ENCODE assay signal across 8 cellular contexts in the genomic region with DNA sequence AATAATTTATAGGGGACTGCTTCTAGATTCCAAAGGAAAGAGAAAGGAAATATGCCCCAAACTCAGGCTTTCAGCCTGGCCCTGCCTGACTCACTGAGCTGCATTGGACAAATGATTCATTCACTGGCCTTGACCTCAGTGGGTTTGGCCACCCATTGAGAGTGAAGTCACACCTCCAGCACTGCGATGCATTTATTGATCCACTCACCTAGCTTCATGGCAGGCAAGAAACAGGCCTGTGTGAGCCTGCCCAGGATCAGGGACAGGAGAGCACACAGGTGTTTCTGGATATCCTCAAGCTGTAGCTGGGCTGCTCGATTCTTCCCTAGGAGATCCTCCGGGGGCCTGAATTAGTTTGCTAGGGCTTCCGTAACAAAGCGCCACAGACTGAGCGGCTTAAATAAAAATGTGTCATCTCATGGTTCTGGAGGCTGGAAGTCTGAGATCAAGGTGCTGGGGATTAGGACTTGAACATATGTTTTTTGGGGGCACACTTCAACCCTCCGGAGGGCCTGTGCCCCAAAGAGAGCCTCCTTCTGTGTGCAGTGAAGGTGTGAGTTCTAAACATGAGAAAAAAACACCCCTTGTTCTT. TPM values are rescaled to one million over a fixed set of nuclear protein-coding genes. Genes with fewer than 3 reads are reported as not detected.
DNase-seq lines count a peak whose midpoint lies in the region; ATAC-seq and TF ChIP-seq lines count a peak whose summit lies in the region.

No MANE protein-coding gene starts in this region.

- DNase-seq in Peyer's patch, result peak in 1 of 3 donors; percentile 88
- peak; percentile 80 for DNase-seq in sigmoid colon
- no peak for DNase-seq in NCI-H510A treated with DMSO at 0.1 percent for 48 hours (lab: John Stamatoyannopoulos, UW)
- no peak for DNase-seq in stimulated activated CD4-positive, alpha-beta T cell treated with anti-CD3 and anti-CD28 coated beads, Interleukin-4, amount 100 ng/mL, for 24 hours

- H3K27ac ChIP-seq in Peyer's patch (peak overlapping the region; percentile 80 to 100 (median 100)), esophagus (ENCODE audit: low read depth in 2 of 2, low read length in 1 of 2) (peak overlapping the region; percentile 91 to 96), sigmoid colon (peak overlapping the region; percentile 73 to 99 (median 98))

- H3K4me1 ChIP-seq in Peyer's patch (peaks cover 11 to 53% (median 22%) of the 10 kb centered on the region in 4 donors), esophagus (ENCODE audit: control insufficient read depth in 2 of 2, insufficient read depth in 2 of 2, low read length in 1 of 2) (peaks cover 0 to 5% of the 10 kb centered on the region in 2 donors), sigmoid colon (peaks cover 0 to 42% (median 24%) of the 10 kb centered on the region in 4 donors)

- H3K27me3 ChIP-seq in Peyer's patch (no peaks in the 10 kb centered on the region), esophagus (ENCODE audit: control insufficient read depth in 1 of 2, insufficient read depth in 2 of 2, low read length in 2 of 2) (no peaks in the 10 kb centered on the region), sigmoid colon (no peaks in the 10 kb centered on the region)

- no peak for ATAC-seq in HG02840 (IDR thresholded peaks at IDR 0.05; ENCODE audit: low FRiP score, unreplicated experiment)
- ATAC-seq in HG02885 (IDR thresholded peaks at IDR 0.05; ENCODE audit: poor library complexity, unreplicated experiment), result no peak

- H3K36me3 ChIP-seq in Peyer's patch (no peaks in the 10 kb centered on the region), esophagus (ENCODE audit: control insufficient read depth in 2 of 2, insufficient read depth in 2 of 2, low read length in 1 of 2) (no peaks in the 10 kb centered on the region), sigmoid colon (no peaks in the 10 kb centered on the region)

- H3K9me3 ChIP-seq in Peyer's patch, result no peaks in the 10 kb centered on the region
- no peaks in the 10 kb centered on the region for H3K9me3 ChIP-seq in esophagus (ENCODE audit: control insufficient read depth in 2 of 2, insufficient read depth in 1 of 2, low read depth in 1 of 2, low read length in 1 of 2)
- no peaks in the 10 kb centered on the region for H3K9me3 ChIP-seq in sigmoid colon

- TF ChIP-seq EP300 in sigmoid colon (IDR thresholded peaks at IDR 0.05), result no peak

- 53 to 65% methylated on average over 7 of the region's 7 CpGs for WGBS in esophagus, 2 donors
- 72 to 87% methylated on average over 7 of the region's 7 CpGs for WGBS in sigmoid colon, 2 donors

- intact Hi-C loops in sigmoid colon (cut with DNase I), result no loop called here

- TF ChIP-seq POLR2A in Peyer's patch (IDR thresholded peaks at IDR 0.05), result peak in 1 of 2 donors; percentile 77
- no peak for TF ChIP-seq POLR2A in sigmoid colon (IDR thresholded peaks at IDR 0.05)

- H3K4me3 ChIP-seq in GM08714 (ENCODE audit: low read length) (peak overlapping the region; percentile 20; the same call in 1 of the 2 replicates), Peyer's patch (peak overlapping the region in 1 of 4 donors; percentile 16), esophagus (ENCODE audit: low read depth in 1 of 2, low read length in 2 of 2) (no peak overlapping the region), sigmoid colon (no peak overlapping the region)

- no peak for TF ChIP-seq CTCF in Peyer's patch (IDR thresholded peaks at IDR 0.05)
- TF ChIP-seq CTCF in sigmoid colon (IDR thresholded peaks at IDR 0.05), result no peak

RNA-seq across cellular contexts. Expression of gene DUSP1, which starts 7.3 kb away (rescaled TPM):
- total RNA-seq in Peyer's patch, result 100 to 1,000 TPM; 155 to 427 (median 285) TPM
- polyA plus RNA-seq in esophagus, result 100 to 1,000 TPM in 1 of 2 donors, 10 to 100 TPM in 1; 90.4 to 129 TPM
- total RNA-seq in sigmoid colon, result 1,000 to 10,000 TPM in 1 of 4 donors, 100 to 1,000 TPM in 3; 449 to 1,033 (median 779) TPM
- polyA plus RNA-seq in sigmoid colon, result 100 to 1,000 TPM in 2 of 3 donors, 10 to 100 TPM in 1; 99.9 to 253 (median 136) TPM

RNA-seq across cellular contexts. Expression of gene ERGIC1, which starts 55.7 kb away (rescaled TPM):
- total RNA-seq in Peyer's patch (100 to 1,000 TPM; 113 to 180 (median 143) TPM), sigmoid colon (100 to 1,000 TPM in 1 of 4 donors, 10 to 100 TPM in 3; 80.6 to 117 (median 95.7) TPM)
- polyA plus RNA-seq in esophagus (10 to 100 TPM; 45.2 to 47.1 TPM), sigmoid colon (100 to 1,000 TPM; 125 to 160 (median 132) TPM)
